In the genomic region with DNA sequence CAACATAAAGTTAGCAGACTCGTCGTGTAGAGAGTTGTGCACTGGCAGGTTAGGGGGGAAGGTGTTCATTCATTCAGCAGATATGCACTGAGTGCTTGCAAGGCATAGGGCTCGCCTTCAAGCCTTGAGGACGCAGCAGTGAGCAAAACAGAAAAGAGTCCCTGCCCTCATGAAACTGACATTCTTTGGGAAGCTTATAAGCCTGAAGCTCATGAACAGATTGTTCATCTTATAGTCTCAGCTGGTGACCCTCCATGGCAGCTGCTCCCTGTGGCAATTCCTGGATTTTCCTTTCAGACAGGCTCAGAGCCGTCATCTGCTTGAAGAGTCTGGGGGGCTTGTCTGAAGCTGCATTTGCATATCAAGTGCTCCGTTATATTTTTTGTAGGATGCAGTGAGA, we compare ENCODE assay signal across 13 cellular contexts.
DNase-seq lines count a peak whose midpoint lies in the region; ATAC-seq, FAIRE-seq and TF ChIP-seq lines count a peak whose summit lies in the region.
"Had no signal": no experiment of that assay in that cellular context is flagged by ENCODE, and none has a peak within 500 bp of the region (broad histone marks: within the 10 kb centered on the region; RNA-seq: fewer than 3 reads in every experiment).

No MANE protein-coding gene starts in this region.

- FAIRE-seq in astrocyte (lab: Jason Lieb, UNC) = no peak
- FAIRE-seq: K562 had no signal

- H3K4me2 ChIP-seq in astrocyte (ENCODE audit: low read length) = peak overlapping the region; percentile 84

- H3K9ac ChIP-seq in HUES64 (ENCODE audit: low read depth, low read length) (no peak overlapping the region), astrocyte (ENCODE audit: low read length) (peak overlapping the region; percentile 71)

- TF ChIP-seq CTCF in astrocyte (IDR thresholded peaks at IDR 0.05; ENCODE audit: insufficient read depth, low read depth, low read length) (no peak), nephron (IDR thresholded peaks at IDR 0.05; ENCODE audit: unreplicated experiment in 3 of 3) (no peak)

- H3K4me1 ChIP-seq in CD8-positive, alpha-beta memory T cell (ENCODE audit: insufficient read depth, low read length) = peaks cover 75% of the 10 kb centered on the region
- H3K4me1 ChIP-seq in HUES64 (ENCODE audit: insufficient read depth, low read length) = peaks cover 50% of the 10 kb centered on the region
- H3K4me1 ChIP-seq in astrocyte (ENCODE audit: insufficient read depth, low read length) = peaks cover 48% of the 10 kb centered on the region

- DNase-seq in CD8-positive, alpha-beta memory T cell = no peak
- DNase-seq in astrocyte (ENCODE audit: low read depth) (no peak), NCI-H748 (lab: John Stamatoyannopoulos, UW; ENCODE audit: unreplicated experiment) (no peak), NCI-H1417 (lab: John Stamatoyannopoulos, UW) (no peak)
- DNase-seq: cerebellar nuclear complex had no signal

- no peak overlapping the region for H3K27ac ChIP-seq in CD8-positive, alpha-beta memory T cell (ENCODE audit: low read depth, low read length)
- H3K27ac ChIP-seq in HUES64 (ENCODE audit: low read depth, low read length) (no peak overlapping the region), astrocyte (ENCODE audit: low read depth, low read length) (peak overlapping the region; percentile 69)
- H3K27ac ChIP-seq: foreskin keratinocyte had no signal

- H3K4me1 Mint-ChIP-seq in CD8-positive, alpha-beta memory T cell = peaks cover 81 to 99% (median 94%) of the 10 kb centered on the region in 3 donors
- H3K4me1 Mint-ChIP-seq in astrocyte (ENCODE audit: low read depth, unreplicated experiment) = peaks cover 50% of the 10 kb centered on the region
- peaks cover 42% of the 10 kb centered on the region for H3K4me1 Mint-ChIP-seq in nephron

- peaks cover 4 to 90% (median 21%) of the 10 kb centered on the region in 3 donors for H3K36me3 Mint-ChIP-seq in CD8-positive, alpha-beta memory T cell
- H3K36me3 Mint-ChIP-seq in astrocyte (ENCODE audit: low read depth, unreplicated experiment) (no peaks in the 10 kb centered on the region), nephron (ENCODE audit: low read depth) (no peaks in the 10 kb centered on the region)
- H3K36me3 Mint-ChIP-seq: memory B cell; stimulated activated memory B cell treated with anti-CD40 and anti-IgM and Interleukin-4, amounts not matched to agents 10 μg/mL and 1 μg/mL and 100 μg/mL, for 72 hours had no signal

- 67% methylated on average over 6 of the region's 6 CpGs for WGBS in HUES64

- H3K27ac Mint-ChIP-seq in CD8-positive, alpha-beta memory T cell = peak overlapping the region; percentile 68 to 100 (median 94)
- H3K27ac Mint-ChIP-seq in astrocyte (ENCODE audit: unreplicated experiment) (peak overlapping the region; percentile 56), nephron (peak overlapping the region; percentile 66 to 81 (median 77))

- CTCF ChIA-PET in CD8-positive, alpha-beta memory T cell (lab: Charles Lee) = interaction anchor here (0.9 to 3.0 kb wide), 3 partner anchors 20 to 367 kb away, joined by 3 to 11 read pairs (median 3); no protein-coding TSS in a partner anchor

- POLR2A ChIA-PET in CD8-positive, alpha-beta memory T cell (lab: Charles Lee) = no interaction called here

- peaks cover 0 to 8% of the 10 kb centered on the region in 2 donors for H3K27me3 Mint-ChIP-seq in CD8-positive, alpha-beta memory T cell
- H3K27me3 Mint-ChIP-seq in astrocyte (ENCODE audit: low read depth, unreplicated experiment) (no peaks in the 10 kb centered on the region), nephron (ENCODE audit: low read depth) (no peaks in the 10 kb centered on the region)
- H3K27me3 Mint-ChIP-seq: memory B cell; stimulated activated memory B cell treated with anti-CD40 and anti-IgM and Interleukin-4, amounts not matched to agents 10 μg/mL and 1 μg/mL and 100 μg/mL, for 72 hours had no signal

- peaks cover 9% of the 10 kb centered on the region for H3K36me3 ChIP-seq in CD8-positive, alpha-beta memory T cell (ENCODE audit: insufficient read depth, low read length)
- no peaks in the 10 kb centered on the region for H3K36me3 ChIP-seq in HUES64 (ENCODE audit: insufficient read depth, low read length)
- no peaks in the 10 kb centered on the region for H3K36me3 ChIP-seq in astrocyte (ENCODE audit: insufficient read depth, low read length)

- H3K4me3 ChIP-seq in CD8-positive, alpha-beta memory T cell (ENCODE audit: low read length) = no peak overlapping the region
- H3K4me3 ChIP-seq in HUES64 (ENCODE audit: low read length) = peak overlapping the region; percentile 37; the same call in 1 of the 2 replicates
- H3K4me3 ChIP-seq in astrocyte (ENCODE audit: insufficient read depth, low read depth, low read length) = peak overlapping the region; percentile 43
- H3K4me3 ChIP-seq: K562 had no signal

- H3K79me2 ChIP-seq in astrocyte (ENCODE audit: insufficient read depth, low read length) = no peaks in the 10 kb centered on the region

- peak overlapping the region in 3 of 7 donors; percentile 10 to 83 (median 80) for H3K4me3 Mint-ChIP-seq in CD8-positive, alpha-beta memory T cell
- H3K4me3 Mint-ChIP-seq in astrocyte (ENCODE audit: unreplicated experiment) (no peak overlapping the region), nephron (peak overlapping the region in 2 of 3 experiments; percentile 19 to 22)
- H3K4me3 Mint-ChIP-seq: memory B cell; stimulated activated memory B cell treated with anti-CD40 and anti-IgM and Interleukin-4, amounts not matched to agents 10 μg/mL and 1 μg/mL and 100 μg/mL, for 72 hours had no signal

- no peak overlapping the region for H2AFZ ChIP-seq in astrocyte (ENCODE audit: low read depth, low read length)

- H3K27me3 ChIP-seq in CD8-positive, alpha-beta memory T cell (ENCODE audit: insufficient read depth, low read length, poor library complexity, severe bottlenecking) = no peaks in the 10 kb centered on the region
- H3K27me3 ChIP-seq in HUES64 (ENCODE audit: insufficient read depth, low read length) = no peaks in the 10 kb centered on the region
- no peaks in the 10 kb centered on the region for H3K27me3 ChIP-seq in astrocyte (ENCODE audit: insufficient read depth, low read length)

- no peaks in the 10 kb centered on the region for H3K9me3 Mint-ChIP-seq in CD8-positive, alpha-beta memory T cell
- H3K9me3 Mint-ChIP-seq in astrocyte (ENCODE audit: unreplicated experiment) (no peaks in the 10 kb centered on the region), nephron (peaks cover 6% of the 10 kb centered on the region)
- H3K9me3 Mint-ChIP-seq: memory B cell; stimulated activated memory B cell treated with anti-CD40 and anti-IgM and Interleukin-4, amounts not matched to agents 10 μg/mL and 1 μg/mL and 100 μg/mL, for 72 hours had no signal

- no peaks in the 10 kb centered on the region for H3K9me3 ChIP-seq in CD8-positive, alpha-beta memory T cell (ENCODE audit: low read length)
- no peaks in the 10 kb centered on the region for H3K9me3 ChIP-seq in HUES64 (ENCODE audit: insufficient read depth, low read depth, low read length)
- H3K9me3 ChIP-seq in astrocyte (ENCODE audit: insufficient read depth, low read depth, low read length) = no peaks in the 10 kb centered on the region

- ATAC-seq in HG03025 (IDR thresholded peaks at IDR 0.05; ENCODE audit: low FRiP score, unreplicated experiment) (no peak), HG03354 (IDR thresholded peaks at IDR 0.05; ENCODE audit: poor library complexity, severe bottlenecking, unreplicated experiment) (no peak)
- ATAC-seq: K562; stimulated activated memory B cell treated with anti-CD40 and anti-IgM and Interleukin-4, amounts not matched to agents 10 μg/mL and 1 μg/mL and 100 μg/mL, for 72 hours had no signal

- no peaks in the 10 kb centered on the region for H4K20me1 ChIP-seq in astrocyte (ENCODE audit: insufficient read depth, low read length)
